In the genomic region with DNA sequence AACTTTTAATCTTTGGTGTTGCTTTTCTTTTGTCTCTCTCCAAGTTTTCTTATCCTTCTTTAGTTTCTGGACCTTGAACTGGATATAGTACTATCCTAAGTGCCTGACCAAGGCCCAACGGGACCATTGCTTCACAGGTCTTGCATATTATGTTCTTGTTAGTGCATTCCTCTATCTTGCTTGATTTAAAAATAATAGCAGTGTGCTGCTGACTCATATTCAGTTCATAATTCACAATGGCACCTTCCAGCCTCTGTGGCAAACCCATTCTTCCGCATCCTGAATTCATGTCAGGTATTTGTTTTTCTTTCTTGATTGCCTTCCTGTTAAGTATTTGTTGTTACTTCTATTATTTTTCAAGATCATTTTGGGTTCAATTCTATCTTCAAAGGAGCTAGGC, we compare ENCODE assay signal across 18 cellular contexts.
"Had no signal": no experiment of that assay in that cellular context is flagged by ENCODE, and none has a peak within 500 bp of the region (broad histone marks: within the 10 kb centered on the region; RNA-seq: fewer than 3 reads in every experiment).

No MANE protein-coding gene starts in this region.

- DNase-seq: activated CD4-positive, alpha-beta T cell treated with anti-CD3 and anti-CD28 coated beads, Interleukin-2, amount 50 U/mL, for 1 hour; activated CD8-positive, alpha-beta memory T cell treated with anti-CD3 and anti-CD28 coated beads for 24 hours; activated naive CD4-positive, alpha-beta T cell treated with Interleukin-2 at 50 U/mL for 16 hours; aorta; endodermal cell; head of caudate nucleus; immature natural killer cell; naive thymus-derived CD8-positive, alpha-beta T cell; pancreas; stimulated activated CD4-positive, alpha-beta T cell treated with anti-CD3 and anti-CD28 coated beads, Interleukin-2, amount 100 ng/mL, for 48 hours; stimulated activated naive CD4-positive, alpha-beta T cell; substantia nigra; transverse colon had no signal

- ATAC-seq: activated CD4-positive, CD25-positive, alpha-beta regulatory T cell treated with anti-CD3 and anti-CD28 coated beads, Interleukin-2, amount 50 U/mL, for 24 hours; esophagus mucosa; foreskin keratinocyte; naive thymus-derived CD8-positive, alpha-beta T cell; pancreas had no signal

- FAIRE-seq: bronchial epithelial cell, pancreas had no signal

- H3K4me3 ChIP-seq: pancreas, SJSA1, transverse colon had no signal

- H3K9me3 ChIP-seq: pancreas, SJSA1, transverse colon had no signal

- H3K27ac ChIP-seq: foreskin keratinocyte, pancreas, SJSA1, transverse colon had no signal

- H3K27me3 ChIP-seq: foreskin keratinocyte, pancreas, SJSA1, transverse colon had no signal

- H3K4me1 ChIP-seq: pancreas, transverse colon had no signal

- H3K36me3 ChIP-seq: pancreas, SJSA1, transverse colon had no signal
